Comparison of ENCODE assay signal across 16 cellular contexts in the genomic region with DNA sequence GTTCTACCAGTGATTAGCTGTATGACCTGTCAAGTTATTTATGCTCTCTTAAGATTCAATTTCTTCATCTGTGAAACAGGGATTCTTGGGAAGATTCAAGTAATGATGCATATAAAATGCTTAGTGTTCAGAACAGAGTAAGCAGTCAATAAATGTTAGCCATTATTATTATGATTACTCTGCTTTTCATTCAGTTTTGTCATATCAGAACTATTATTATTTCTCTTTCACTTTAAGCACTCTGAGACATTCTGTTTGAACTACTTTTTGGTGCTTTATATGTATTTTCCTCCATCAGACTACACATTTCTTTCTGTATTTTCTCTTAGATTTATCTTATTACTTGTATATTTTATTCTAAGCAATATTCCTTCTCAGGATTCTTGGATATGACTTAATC.
DNase-seq lines count a peak whose midpoint lies in the region; ATAC-seq and TF ChIP-seq lines count a peak whose summit lies in the region.
"Had no signal": no experiment of that assay in that cellular context is flagged by ENCODE, and none has a peak within 500 bp of the region (broad histone marks: within the 10 kb centered on the region; RNA-seq: fewer than 3 reads in every experiment).

No MANE protein-coding gene starts in this region.

- peaks cover 4% of the 10 kb centered on the region for H3K36me3 Mint-ChIP-seq in T-helper 17 cell (ENCODE audit: low read depth)

- H3K4me2 ChIP-seq in hepatocyte = no peak overlapping the region

- H3K4me3 Mint-ChIP-seq in T-helper 17 cell = no peak overlapping the region

- H3K9me2 ChIP-seq in hepatocyte (replicated peaks; ENCODE audit: insufficient read depth) = no peaks in the 10 kb centered on the region

- no peaks in the 10 kb centered on the region for H4K20me1 ChIP-seq in hepatocyte (ENCODE audit: insufficient read depth, poor library complexity, severe bottlenecking)

- H3K27me3 ChIP-seq in hepatocyte = no peaks in the 10 kb centered on the region
- H3K27me3 ChIP-seq: right atrium auricular region had no signal

- ATAC-seq in GM18517 (IDR thresholded peaks at IDR 0.05; ENCODE audit: unreplicated experiment) (peak; percentile 25), GM19455 (IDR thresholded peaks at IDR 0.05; ENCODE audit: unreplicated experiment) (peak; percentile 28), HG02981 (IDR thresholded peaks at IDR 0.05; ENCODE audit: unreplicated experiment) (peak; percentile 38), T-helper 17 cell (no peak), GM21381 (IDR thresholded peaks at IDR 0.05; ENCODE audit: unreplicated experiment) (no peak), HG03097 (IDR thresholded peaks at IDR 0.05; ENCODE audit: low FRiP score, unreplicated experiment) (no peak)
- ATAC-seq: Panc1 had no signal

- H3K27ac Mint-ChIP-seq in T-helper 17 cell = peak overlapping the region; percentile 41
- H3K27ac Mint-ChIP-seq: T-helper 2 cell treated with Interferon-gamma antibody and Interleukin-4, amounts not matched to agents 5 μg/mL and 100 μg/mL, for 36 hours had no signal

- no peaks in the 10 kb centered on the region for H3K9me3 ChIP-seq in T-helper 17 cell (ENCODE audit: control insufficient read depth, low read length, poor library complexity, severe bottlenecking)
- H3K9me3 ChIP-seq in hepatocyte (ENCODE audit: low read depth) = no peaks in the 10 kb centered on the region
- H3K9me3 ChIP-seq: right atrium auricular region had no signal

- H3K4me1 ChIP-seq in hepatocyte (ENCODE audit: insufficient read depth) = no peaks in the 10 kb centered on the region
- H3K4me1 ChIP-seq: right atrium auricular region had no signal

- H3K36me3 ChIP-seq in hepatocyte (replicated peaks; ENCODE audit: insufficient read depth, low read depth) = no peaks in the 10 kb centered on the region
- H3K36me3 ChIP-seq: right atrium auricular region had no signal

- H3K27ac ChIP-seq in hepatocyte = no peak overlapping the region
- H3K27ac ChIP-seq: HL-60, right atrium auricular region had no signal

- peaks cover 21% of the 10 kb centered on the region for H3K4me1 Mint-ChIP-seq in T-helper 17 cell

- DNase-seq in T-helper 17 cell = no peak
- no peak for DNase-seq in hepatocyte (ENCODE audit: low spot score)
- no peak for DNase-seq in HPDE6-E6E7 (ENCODE audit: extremely low spot score)
- DNase-seq: activated CD8-positive, alpha-beta memory T cell treated with anti-CD3 and anti-CD28 coated beads, Interleukin-2, amount 50 U/mL, for 4 hours; anterior cingulate cortex; C1 segment of cervical spinal cord; NCI-H446 had no signal

- no peak overlapping the region for H3K4me3 ChIP-seq in hepatocyte
- H3K4me3 ChIP-seq: right atrium auricular region had no signal

- H2AFZ ChIP-seq in hepatocyte = no peak overlapping the region

- TF ChIP-seq CTCF in hepatocyte (IDR thresholded peaks at IDR 0.05; ENCODE audit: poor library complexity) = no peak

- peaks cover 24% of the 10 kb centered on the region for H3K27me3 Mint-ChIP-seq in T-helper 17 cell

- H3K79me2 ChIP-seq in hepatocyte = no peaks in the 10 kb centered on the region

Comparison
In these comparisons a context has a peak if more than half of its experiments do, and no peak if none do; other contexts are left out.
1. ATAC-seq: peak in GM18517 (single experiment), GM19455 (single experiment) and HG02981 (single experiment); none in T-helper 17 cell (single experiment), GM21381 (single experiment) and HG03097 (single experiment).